ENCODE assay signal across 1 cellular context in the genomic region with DNA sequence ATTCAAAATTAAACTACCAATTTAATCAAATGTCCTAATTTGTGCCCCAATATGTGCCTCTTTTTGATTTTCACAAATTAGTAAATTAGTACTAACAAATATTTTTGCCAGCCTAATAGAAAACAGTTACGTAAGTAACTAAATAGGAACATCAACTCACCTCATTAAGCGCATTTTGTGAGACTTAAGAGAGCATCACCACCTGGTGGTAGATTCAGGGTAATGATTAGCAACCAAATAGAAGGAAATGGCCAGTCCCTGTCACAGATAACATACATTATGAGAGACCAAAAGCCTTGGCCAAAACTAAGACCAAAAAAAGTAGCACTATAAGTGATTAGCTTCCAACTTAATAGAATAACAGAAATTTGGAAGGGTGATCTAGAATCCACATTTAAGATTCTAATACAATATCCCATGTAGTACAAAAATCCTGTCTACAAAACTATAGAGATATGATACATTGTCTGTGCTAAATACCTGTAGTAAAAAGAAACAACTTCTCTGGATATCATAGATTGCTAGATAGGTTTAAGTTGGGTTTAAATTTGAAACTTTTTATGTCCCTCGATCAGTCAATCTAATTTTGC.
TF ChIP-seq lines count a peak whose summit lies in the region.

No MANE protein-coding gene starts in this region.

TF ChIP-seq in HCT116, 20 proteins besides CTCF, POLR2A, EP300 and RAD21 (continued from another document):
- TF ChIP-seq EZH2 (IDR thresholded peaks at IDR 0.05), result no peak
- no peak for TF ChIP-seq YY1 (IDR thresholded peaks at IDR 0.05; ENCODE audit: extremely low read depth, insufficient replicate concordance, low read depth, low read length)
